Comparison of ENCODE assay signal across 26 cellular contexts in the genomic region with DNA sequence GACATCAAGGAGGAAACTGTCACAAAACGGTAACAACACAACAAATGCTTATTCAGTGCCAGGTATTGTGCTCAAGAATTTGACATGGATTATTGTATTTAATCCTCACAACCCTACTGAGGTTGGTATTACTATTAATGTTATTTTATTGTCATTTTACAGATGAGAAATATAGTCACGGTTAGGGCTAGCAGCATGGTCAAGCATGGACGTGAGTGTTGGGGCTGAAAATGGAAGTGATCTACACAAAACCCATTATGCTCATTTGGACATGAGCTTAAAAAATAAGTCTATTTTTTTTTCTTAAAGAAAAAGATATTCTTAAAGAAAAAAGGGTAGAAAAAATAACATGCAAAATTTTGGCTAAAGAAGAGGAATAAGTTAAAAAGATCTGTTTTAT.
DNase-seq lines count a peak whose midpoint lies in the region; ATAC-seq and TF ChIP-seq lines count a peak whose summit lies in the region.
"Had no signal": no experiment of that assay in that cellular context is flagged by ENCODE, and none has a peak within 500 bp of the region (broad histone marks: within the 10 kb centered on the region; RNA-seq: fewer than 3 reads in every experiment).

No MANE protein-coding gene starts in this region.

- POLR2A ChIA-PET in naive thymus-derived CD8-positive, alpha-beta T cell (lab: Charles Lee), result no interaction called here

- intact Hi-C loops in dorsolateral prefrontal cortex (cut with DNase I), result loop anchor here in 1 of 2 donors (5.0 kb wide), 1 partner anchor 113 kb away; no protein-coding TSS in a partner anchor

- no peak for ATAC-seq in naive thymus-derived CD8-positive, alpha-beta T cell
- ATAC-seq: GM12878 had no signal

- no peak overlapping the region for H3K27ac Mint-ChIP-seq in naive thymus-derived CD8-positive, alpha-beta T cell
- H3K27ac Mint-ChIP-seq: CD14-positive monocyte; CD4-positive, alpha-beta memory T cell; CD4-positive, CD25-positive, alpha-beta regulatory T cell; CD8-positive, alpha-beta memory T cell had no signal

- H3K27ac ChIP-seq in dorsolateral prefrontal cortex, result peak overlapping the region in 55 of 59 donors; percentile 10 to 92 (median 81)
- H3K27ac ChIP-seq: BLaER1 had no signal

- H3K9me3 Mint-ChIP-seq in naive thymus-derived CD8-positive, alpha-beta T cell, result peaks cover 0 to 5% (median 0%) of the 10 kb centered on the region in 9 donors

- H3K4me3 Mint-ChIP-seq in naive thymus-derived CD8-positive, alpha-beta T cell, result no peak overlapping the region
- H3K4me3 Mint-ChIP-seq: CD14-positive monocyte; CD4-positive, alpha-beta memory T cell; CD4-positive, CD25-positive, alpha-beta regulatory T cell; CD8-positive, alpha-beta memory T cell had no signal

- H3K27me3 ChIP-seq in dorsolateral prefrontal cortex (no peaks in the 10 kb centered on the region), MG63 (peaks cover 30% of the 10 kb centered on the region)
- H3K27me3 ChIP-seq: BE2C, BLaER1 had no signal

- no peaks in the 10 kb centered on the region for H3K27me3 Mint-ChIP-seq in naive thymus-derived CD8-positive, alpha-beta T cell
- H3K27me3 Mint-ChIP-seq: CD4-positive, alpha-beta memory T cell; CD4-positive, CD25-positive, alpha-beta regulatory T cell; CD8-positive, alpha-beta memory T cell had no signal

- H3K4me3 ChIP-seq in dorsolateral prefrontal cortex (peak overlapping the region in 44 of 59 donors; percentile 0 to 58 (median 26)), MG63 (no peak overlapping the region)
- H3K4me3 ChIP-seq: BLaER1, GM12878 had no signal

- no peaks in the 10 kb centered on the region for H3K4me1 Mint-ChIP-seq in naive thymus-derived CD8-positive, alpha-beta T cell
- H3K4me1 Mint-ChIP-seq: CD14-positive monocyte; CD4-positive, alpha-beta memory T cell; CD4-positive, CD25-positive, alpha-beta regulatory T cell; CD8-positive, alpha-beta memory T cell had no signal

- TF ChIP-seq CTCF in dorsolateral prefrontal cortex (IDR thresholded peaks at IDR 0.05 in 54 of 56, conservative IDR thresholded peaks at IDR 0.05 in 2 of 56; ENCODE audit: low read depth in 1 of 56, partially characterized antibody in 56 of 56), result peak in 2 of 56 donors; percentile 5 to 11

- H3K9me3 ChIP-seq in MG63, result no peaks in the 10 kb centered on the region
- H3K9me3 ChIP-seq: BE2C, BLaER1 had no signal

- no peaks in the 10 kb centered on the region for H3K36me3 Mint-ChIP-seq in naive thymus-derived CD8-positive, alpha-beta T cell
- H3K36me3 Mint-ChIP-seq: CD14-positive monocyte; CD4-positive, alpha-beta memory T cell; CD4-positive, CD25-positive, alpha-beta regulatory T cell; CD8-positive, alpha-beta memory T cell had no signal

- no peaks in the 10 kb centered on the region for H3K36me3 ChIP-seq in MG63
- H3K36me3 ChIP-seq: BE2C, BLaER1 had no signal

- no peak for DNase-seq in dorsolateral prefrontal cortex
- DNase-seq in medulla oblongata (ENCODE audit: extremely low spot score), result peak; percentile 28
- peak; percentile 56 for DNase-seq in pons (ENCODE audit: low spot score)
- peak; percentile 70 for DNase-seq in superior temporal gyrus (ENCODE audit: extremely low spot score)
- no peak for DNase-seq in SK-N-DZ (ENCODE audit: low spot score)
- DNase-seq in naive thymus-derived CD8-positive, alpha-beta T cell, result no peak
- no peak for DNase-seq in MG63
- no peak for DNase-seq in activated CD4-positive, CD25-positive, alpha-beta regulatory T cell (lab: John Stamatoyannopoulos, UW)
- DNase-seq: 8988T; ACHN; BE2C; C1 segment of cervical spinal cord; CD4-positive, alpha-beta memory T cell; CD4-positive, CD25-positive, alpha-beta regulatory T cell; CD8-positive, alpha-beta memory T cell; COR-L47; DMS 273 treated with DMSO at 0.1 percent for 48 hours; DMS153; DMS53; DMS79; DND-41; EL; GDM1 had no signal

Comparison
In these comparisons a context has a peak if more than half of its experiments do, and no peak if none do; other contexts are left out.
1. DNase-seq: peak in medulla oblongata (single experiment), pons (single experiment) and superior temporal gyrus (single experiment); none in dorsolateral prefrontal cortex (0 of 10), SK-N-DZ (single experiment), naive thymus-derived CD8-positive, alpha-beta T cell (0 of 10), MG63 (single experiment) and activated CD4-positive, CD25-positive, alpha-beta regulatory T cell (0 of 4).